ENCODE assay signal across 8 cellular contexts in the genomic region with DNA sequence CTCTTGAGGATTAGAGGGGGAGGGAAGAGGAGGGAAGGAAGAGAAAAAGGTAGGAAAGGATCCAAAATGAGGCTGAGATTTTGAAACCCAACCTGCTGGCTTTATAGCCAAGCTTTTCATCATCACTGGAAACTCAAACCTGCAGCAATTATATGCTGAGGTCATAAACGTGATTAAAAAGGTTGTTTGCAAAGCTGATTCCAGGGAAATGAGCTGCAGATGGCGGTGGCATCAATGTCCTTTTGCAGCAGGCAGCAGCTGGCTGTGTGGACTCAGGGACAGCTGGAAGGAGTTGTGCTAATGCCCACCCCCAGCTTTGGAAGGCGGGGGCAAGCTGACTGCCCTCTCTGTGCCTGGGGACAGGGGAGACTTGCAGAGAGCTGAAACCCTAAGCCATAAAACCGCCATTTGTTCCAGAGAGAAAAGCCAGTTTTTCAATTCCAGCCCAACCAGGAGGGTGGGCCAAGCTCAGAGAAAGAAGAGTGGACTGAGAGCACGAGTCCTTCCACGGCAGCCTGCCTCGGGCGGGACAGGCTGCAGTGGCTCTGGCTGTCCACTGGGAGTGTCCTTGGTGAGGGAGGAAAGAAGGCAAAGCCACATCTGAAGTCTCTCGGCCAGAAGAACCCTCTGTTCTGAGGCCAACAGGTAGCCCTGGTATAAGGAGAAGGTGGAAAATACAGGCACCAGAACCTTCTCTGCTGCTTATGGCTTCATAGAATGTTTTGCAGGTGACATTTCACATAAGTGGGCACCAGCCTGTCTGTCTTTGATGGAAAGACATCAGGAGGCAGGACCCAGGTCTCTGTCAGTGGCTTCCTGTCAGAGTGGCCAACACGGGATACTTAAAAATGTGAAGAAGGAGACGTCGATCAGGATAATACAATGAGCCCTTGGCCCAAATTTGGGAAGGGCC.
DNase-seq lines count a peak whose midpoint lies in the region; ATAC-seq and TF ChIP-seq lines count a peak whose summit lies in the region.

No MANE protein-coding gene starts in this region.

- H3K4me3 ChIP-seq in A673 (ENCODE audit: low read depth, low read length, poor library complexity, severe bottlenecking) (no peak overlapping the region), PC-9 (no peak overlapping the region), fibroblast of lung (replicated peaks in 1 of 4; ENCODE audit: control extremely low read depth in 1 of 4, insufficient read depth in 1 of 4, low read depth in 3 of 4, low read length in 4 of 4) (no peak overlapping the region), prostate gland (no peak overlapping the region)

- H3K27me3 ChIP-seq in A673 (replicated peaks; ENCODE audit: insufficient read depth, low read depth, low read length, poor library complexity) (no peaks in the 10 kb centered on the region), PC-9 (ENCODE audit: insufficient read depth, low read depth) (no peaks in the 10 kb centered on the region), fibroblast of lung (ENCODE audit: control insufficient read depth, insufficient read depth, low read length) (peaks cover 6% of the 10 kb centered on the region), prostate gland (replicated peaks; ENCODE audit: insufficient read depth) (no peaks in the 10 kb centered on the region)

- no peak overlapping the region for H2AFZ ChIP-seq in PC-9
- no peak overlapping the region for H2AFZ ChIP-seq in fibroblast of lung (ENCODE audit: low read length)

- no peaks in the 10 kb centered on the region for H3K9me3 ChIP-seq in A673 (ENCODE audit: low read depth, low read length, poor library complexity, severe bottlenecking)
- no peaks in the 10 kb centered on the region for H3K9me3 ChIP-seq in PC-9 (ENCODE audit: insufficient read depth, low read depth)
- H3K9me3 ChIP-seq in fibroblast of lung (ENCODE audit: control insufficient read depth, insufficient read depth, low read depth, low read length) = no peaks in the 10 kb centered on the region
- no peaks in the 10 kb centered on the region for H3K9me3 ChIP-seq in prostate gland

- CTCF ChIA-PET in A673 (lab: Charles Lee) = no interaction called here
- CTCF ChIA-PET in PC-9 (lab: Charles Lee) = interaction anchor here (0.6 to 1.3 kb wide), 2 partner anchors 18 to 413 kb away, joined by 4 to 17 read pairs; no protein-coding TSS in a partner anchor

- WGBS in prostate gland = 30% methylated on average over 12 of the region's 12 CpGs

- TF ChIP-seq CTCF in A673 (conservative IDR thresholded peaks at IDR 0.05; ENCODE audit: low read depth, low read length) (no peak; the same call in none of the 2 replicates), PC-9 (conservative IDR thresholded peaks at IDR 0.05) (peak; percentile 63), fibroblast of lung (conservative IDR thresholded peaks at IDR 0.05 in 1 of 2, IDR thresholded peaks at IDR 0.05 in 1 of 2; ENCODE audit: low read depth in 1 of 2, low read length in 2 of 2) (peak; percentile 35 to 59), prostate gland (IDR thresholded peaks at IDR 0.05) (peak in 3 of 4 experiments; percentile 23 to 62 (median 55))

- no peaks in the 10 kb centered on the region for H4K20me1 ChIP-seq in PC-9 (ENCODE audit: insufficient read depth)
- H4K20me1 ChIP-seq in fibroblast of lung (ENCODE audit: control insufficient read depth, extremely low read depth, insufficient read depth, low read length) = no peaks in the 10 kb centered on the region

- ATAC-seq in HG03045 (IDR thresholded peaks at IDR 0.05; ENCODE audit: unreplicated experiment) (no peak), HG03159 (IDR thresholded peaks at IDR 0.05; ENCODE audit: unreplicated experiment) (no peak)

- H3K4me2 ChIP-seq in PC-9 (0 out of 2 replicates have a peak overlapping the region, but pooled peaks have one; percentile 24), fibroblast of lung (ENCODE audit: extremely low read depth, insufficient read depth, low read length) (no peak overlapping the region)

- H3K79me2 ChIP-seq in PC-9 (ENCODE audit: low read depth) (no peaks in the 10 kb centered on the region), fibroblast of lung (ENCODE audit: control insufficient read depth, insufficient read depth, low read length) (no peaks in the 10 kb centered on the region)

- no peaks in the 10 kb centered on the region for H3K36me3 ChIP-seq in A673 (ENCODE audit: insufficient read depth, low read length, poor library complexity, severe bottlenecking)
- H3K36me3 ChIP-seq in PC-9 (ENCODE audit: low read depth) = no peaks in the 10 kb centered on the region
- H3K36me3 ChIP-seq in fibroblast of lung (ENCODE audit: control insufficient read depth, insufficient read depth, low read length) = no peaks in the 10 kb centered on the region
- no peaks in the 10 kb centered on the region for H3K36me3 ChIP-seq in prostate gland

- BruUV-seq in A673 (replicated peaks; lab: Mats Ljungman, UMichigan) = no TSS peak
- BruUV-seq in PC-9 (replicated peaks; lab: Mats Ljungman, UMichigan) = no TSS peak

- H3K9me2 ChIP-seq in PC-9 (ENCODE audit: insufficient read depth) = no peaks in the 10 kb centered on the region

- no peaks in the 10 kb centered on the region for H3K4me1 ChIP-seq in A673 (ENCODE audit: insufficient read depth, low read length, poor library complexity, severe bottlenecking)
- no peaks in the 10 kb centered on the region for H3K4me1 ChIP-seq in PC-9 (replicated peaks; ENCODE audit: insufficient read depth)
- H3K4me1 ChIP-seq in fibroblast of lung (ENCODE audit: control insufficient read depth, extremely low read depth, insufficient read depth, low read length) = no peaks in the 10 kb centered on the region
- no peaks in the 10 kb centered on the region for H3K4me1 ChIP-seq in prostate gland (replicated peaks)

- no peak overlapping the region for H3K9ac ChIP-seq in fibroblast of lung (ENCODE audit: insufficient read depth, low read length)

- no peaks in the 10 kb centered on the region for H3F3A ChIP-seq in PC-9 (ENCODE audit: insufficient read depth, low read depth)

- POLR2A ChIA-PET in A673 (lab: Charles Lee; ENCODE audit: low non-redundant PET) = no interaction called here
- POLR2A ChIA-PET in PC-9 (lab: Charles Lee; ENCODE audit: unreplicated experiment) = no interaction called here

- TF ChIP-seq POLR2A in prostate gland (IDR thresholded peaks at IDR 0.05) = no peak

- DNase-seq in A673 (ENCODE audit: low spot score) (peak; percentile 24), HT1080 (ENCODE audit: low read depth) (peak; percentile 44), PC-9 (peak; percentile 46 to 56), fibroblast of lung (ENCODE audit: low read depth in 2 of 2) (peak; percentile 31 to 54), prostate gland (ENCODE audit: low spot score) (no peak), NCI-H187 (lab: John Stamatoyannopoulos, UW) (no peak)

- H3K27ac ChIP-seq in A673 (ENCODE audit: low read depth, low read length, poor library complexity, severe bottlenecking) (no peak overlapping the region), PC-9 (no peak overlapping the region), fibroblast of lung (ENCODE audit: insufficient read depth, low read length) (no peak overlapping the region), prostate gland (no peak overlapping the region)

- intact Hi-C loops in A673 (cut with micrococcal nuclease; ENCODE audit: unreplicated experiment) = no loop called here
- intact Hi-C loops in PC-9 (cut with micrococcal nuclease; ENCODE audit: unreplicated experiment) = loop anchor here (1.0 to 5.0 kb wide), 3 partner anchors 118 to 388 kb away; no protein-coding TSS in a partner anchor
- intact Hi-C loops in prostate gland (cut with DNase I) = loop anchor here (10.0 kb wide), 1 partner anchor 390 kb away; no protein-coding TSS in a partner anchor

Comparison
In these comparisons a context has a peak if more than half of its experiments do, and no peak if none do; other contexts are left out.
1. DNase-seq: peak in A673 (single experiment), HT1080 (single experiment), PC-9 (2 of 2) and fibroblast of lung (2 of 2); none in prostate gland (single experiment) and NCI-H187 (0 of 2).